ENCODE assay signal across 1 cellular context in the genomic region with DNA sequence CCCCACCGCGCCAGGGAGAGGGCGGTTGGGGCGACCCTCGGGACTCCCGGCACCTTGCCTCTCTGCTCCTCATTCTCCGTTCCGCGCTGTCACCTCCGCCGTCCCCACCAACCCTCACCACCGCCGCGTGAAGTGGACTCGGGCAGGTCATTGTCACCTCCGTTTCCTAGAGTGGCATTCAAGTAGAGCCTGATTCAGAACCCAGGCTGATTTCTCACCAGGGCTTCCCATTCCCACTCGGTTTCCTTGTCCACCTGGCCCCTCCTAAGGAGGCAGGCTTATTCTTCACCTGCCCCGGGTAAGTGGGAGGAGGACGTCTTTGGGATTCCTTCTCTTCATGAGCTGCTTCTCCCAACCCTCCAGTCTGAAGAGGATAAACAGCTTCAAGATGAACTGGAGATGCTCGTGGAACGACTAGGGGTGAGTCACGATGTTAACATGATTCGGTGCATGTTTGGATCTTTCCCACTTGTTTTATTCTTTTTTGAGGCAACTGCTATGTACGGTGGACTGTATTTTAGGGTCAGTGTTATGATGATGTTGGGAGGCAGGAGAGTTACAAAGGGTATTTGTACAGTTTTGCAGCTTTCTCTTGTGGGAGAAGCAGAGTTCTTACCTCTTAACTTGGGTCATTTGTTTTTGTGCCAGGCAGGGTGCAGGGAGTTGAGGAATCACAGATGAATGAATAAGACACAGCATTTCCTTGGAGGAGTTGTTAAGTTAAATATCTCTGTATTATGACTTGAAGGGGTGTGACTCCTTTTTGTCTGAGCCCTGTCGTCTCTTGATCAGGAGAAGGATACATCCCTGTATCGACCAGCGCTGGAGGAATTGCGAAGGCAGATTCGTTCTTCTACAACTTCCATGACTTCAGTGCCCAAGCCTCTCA.
TF ChIP-seq lines count a peak whose summit lies in the region.

No MANE protein-coding gene starts in this region.

TF ChIP-seq in A549, 52 proteins besides CTCF, POLR2A, EP300 and RAD21:
- TF ChIP-seq FOSL2 (IDR thresholded peaks at IDR 0.05) (no peak), FOSL2 (CRISPR knock-in tag; IDR thresholded peaks at IDR 0.05) (0 out of 2 replicates have a peak, but pooled peaks have one; percentile 4), KDM5A (IDR thresholded peaks at IDR 0.05) (0 out of 2 replicates have a peak, but pooled peaks have one; percentile 20), TFCP2L1 (CRISPR knock-in tag; IDR thresholded peaks at IDR 0.05) (no peak)
